In genomic region chr17:65987988-65988387, GRCh38 we compare ENCODE assay signal across 8 cellular contexts.
DNase-seq lines count a peak whose midpoint lies in the region; ATAC-seq and TF ChIP-seq lines count a peak whose summit lies in the region.

No MANE protein-coding gene starts in this region.

- no peak overlapping the region for H3K27ac Mint-ChIP-seq in Caco-2 (ENCODE audit: unreplicated experiment)
- no peak overlapping the region for H3K27ac Mint-ChIP-seq in activated T-helper 17 cell treated with anti-CD3 and anti-CD28 coated beads, Interleukin-2, amount 50 U/mL, for 72 hours
- no peak overlapping the region for H3K27ac Mint-ChIP-seq in CD4-positive, alpha-beta T cell

- H3K4me1 Mint-ChIP-seq in Caco-2 (ENCODE audit: low read depth, unreplicated experiment): no peaks in the 10 kb centered on the region
- no peaks in the 10 kb centered on the region for H3K4me1 Mint-ChIP-seq in activated T-helper 17 cell treated with anti-CD3 and anti-CD28 coated beads, Interleukin-2, amount 50 U/mL, for 72 hours
- H3K4me1 Mint-ChIP-seq in CD4-positive, alpha-beta T cell (ENCODE audit: low read depth): no peaks in the 10 kb centered on the region

- no peaks in the 10 kb centered on the region for H3K27me3 ChIP-seq in Caco-2 (replicated peaks; ENCODE audit: control insufficient read depth, insufficient read depth, low read length)
- H3K27me3 ChIP-seq in CD4-positive, alpha-beta T cell (ENCODE audit: control insufficient read depth, insufficient read depth, low read length): no peaks in the 10 kb centered on the region

- POLR2A ChIA-PET in Caco-2 (lab: Charles Lee): no interaction called here
- POLR2A ChIA-PET in CD4-positive, alpha-beta T cell (lab: Charles Lee): no interaction called here

- H3K9me3 ChIP-seq in Caco-2: peaks cover 6% of the 10 kb centered on the region; the same call in 1 of the 2 replicates
- H3K9me3 ChIP-seq in CD4-positive, alpha-beta T cell (ENCODE audit: control insufficient read depth, low read length): peaks cover 14% of the 10 kb centered on the region

- no peaks in the 10 kb centered on the region for H3K36me3 Mint-ChIP-seq in Caco-2 (ENCODE audit: insufficient read depth, unreplicated experiment)
- H3K36me3 Mint-ChIP-seq in activated T-helper 17 cell treated with anti-CD3 and anti-CD28 coated beads, Interleukin-2, amount 50 U/mL, for 72 hours (ENCODE audit: low read depth): no peaks in the 10 kb centered on the region
- no peaks in the 10 kb centered on the region for H3K36me3 Mint-ChIP-seq in CD4-positive, alpha-beta T cell (ENCODE audit: low read depth)

- no peaks in the 10 kb centered on the region for H3K36me3 ChIP-seq in Caco-2 (ENCODE audit: control insufficient read depth, insufficient read depth, low read length)

- H3K4me3 ChIP-seq in Caco-2 (ENCODE audit: low read depth, low read length): no peak overlapping the region

- H3K9me3 Mint-ChIP-seq in Caco-2 (ENCODE audit: unreplicated experiment): peaks cover 6% of the 10 kb centered on the region
- peaks cover 4% of the 10 kb centered on the region for H3K9me3 Mint-ChIP-seq in activated T-helper 17 cell treated with anti-CD3 and anti-CD28 coated beads, Interleukin-2, amount 50 U/mL, for 72 hours
- peaks cover 8% of the 10 kb centered on the region for H3K9me3 Mint-ChIP-seq in CD4-positive, alpha-beta T cell

- no TSS peak for BruUV-seq in Caco-2 (replicated peaks; lab: Mats Ljungman, UMichigan)

- H3K4me1 ChIP-seq in Caco-2: no peaks in the 10 kb centered on the region

- intact Hi-C loops in Caco-2 (cut with micrococcal nuclease; ENCODE audit: unreplicated experiment): loop anchor here (1.0 to 5.0 kb wide), 6 partner anchors 177 to 757 kb away; partner anchors contain the start of gene AXIN2
- intact Hi-C loops in CD4-positive, alpha-beta T cell (cut with DNase I, micrococcal nuclease): loop anchor here in 1 of 2 experiments (10.0 kb wide), 1 partner anchor 693 kb away; no protein-coding TSS in a partner anchor

- CTCF ChIA-PET in Caco-2 (lab: Charles Lee): interaction anchor here (1.1 kb wide), 1 partner anchor 693 kb away, joined by 3 read pairs; no protein-coding TSS in a partner anchor
- CTCF ChIA-PET in CD4-positive, alpha-beta T cell (lab: Charles Lee): no interaction called here

- ATAC-seq in activated T-helper 17 cell treated with anti-CD3 and anti-CD28 coated beads, Interleukin-2, amount 50 U/mL, for 72 hours (replicated peaks): no peak
- ATAC-seq in HG02763 (IDR thresholded peaks at IDR 0.05; ENCODE audit: unreplicated experiment): no peak
- ATAC-seq in CD4-positive, alpha-beta T cell (ENCODE audit: poor library complexity): no peak

- TF ChIP-seq CTCF in Caco-2 (IDR thresholded peaks at IDR 0.05; ENCODE audit: insufficient read depth in 1 of 2, low read depth in 1 of 2, low read length in 1 of 2, severe bottlenecking in 1 of 2, unreplicated experiment in 1 of 2): peak; percentile 64 to 75
- no peak for TF ChIP-seq CTCF in CD4-positive, alpha-beta T cell (IDR thresholded peaks at IDR 0.05)

- DNase-seq in Caco-2 (peak in 1 of 2 experiments; percentile 59), HPDE6-E6E7 (ENCODE audit: extremely low spot score) (peak; percentile 7), SKM-1 (lab: John Stamatoyannopoulos, UW; ENCODE audit: unreplicated experiment) (peak; percentile 40), iPS-NIHi7 (ENCODE audit: extremely low spot score) (peak; percentile 52), islet precursor cell (no peak)
- DNase-seq in CD4-positive, alpha-beta T cell: no peak

- peaks cover 14% of the 10 kb centered on the region for H3K27me3 Mint-ChIP-seq in Caco-2 (ENCODE audit: insufficient read depth, unreplicated experiment)
- peaks cover 9% of the 10 kb centered on the region for H3K27me3 Mint-ChIP-seq in activated T-helper 17 cell treated with anti-CD3 and anti-CD28 coated beads, Interleukin-2, amount 50 U/mL, for 72 hours
- H3K27me3 Mint-ChIP-seq in CD4-positive, alpha-beta T cell: no peaks in the 10 kb centered on the region

- no peak overlapping the region for H3K27ac ChIP-seq in CD4-positive, alpha-beta T cell (ENCODE audit: low read depth, low read length)

- H3K4me3 Mint-ChIP-seq in Caco-2 (ENCODE audit: unreplicated experiment): no peak overlapping the region
- no peak overlapping the region for H3K4me3 Mint-ChIP-seq in activated T-helper 17 cell treated with anti-CD3 and anti-CD28 coated beads, Interleukin-2, amount 50 U/mL, for 72 hours
- no peak overlapping the region for H3K4me3 Mint-ChIP-seq in CD4-positive, alpha-beta T cell

Comparison
In these comparisons a context has a peak if more than half of its experiments do, and no peak if none do; other contexts are left out.
1. DNase-seq: peak in HPDE6-E6E7 (single experiment), SKM-1 (single experiment) and iPS-NIHi7 (single experiment); none in islet precursor cell (single experiment) and CD4-positive, alpha-beta T cell (0 of 10).